19 cellular contexts compared by ENCODE assay signal in the genomic region with DNA sequence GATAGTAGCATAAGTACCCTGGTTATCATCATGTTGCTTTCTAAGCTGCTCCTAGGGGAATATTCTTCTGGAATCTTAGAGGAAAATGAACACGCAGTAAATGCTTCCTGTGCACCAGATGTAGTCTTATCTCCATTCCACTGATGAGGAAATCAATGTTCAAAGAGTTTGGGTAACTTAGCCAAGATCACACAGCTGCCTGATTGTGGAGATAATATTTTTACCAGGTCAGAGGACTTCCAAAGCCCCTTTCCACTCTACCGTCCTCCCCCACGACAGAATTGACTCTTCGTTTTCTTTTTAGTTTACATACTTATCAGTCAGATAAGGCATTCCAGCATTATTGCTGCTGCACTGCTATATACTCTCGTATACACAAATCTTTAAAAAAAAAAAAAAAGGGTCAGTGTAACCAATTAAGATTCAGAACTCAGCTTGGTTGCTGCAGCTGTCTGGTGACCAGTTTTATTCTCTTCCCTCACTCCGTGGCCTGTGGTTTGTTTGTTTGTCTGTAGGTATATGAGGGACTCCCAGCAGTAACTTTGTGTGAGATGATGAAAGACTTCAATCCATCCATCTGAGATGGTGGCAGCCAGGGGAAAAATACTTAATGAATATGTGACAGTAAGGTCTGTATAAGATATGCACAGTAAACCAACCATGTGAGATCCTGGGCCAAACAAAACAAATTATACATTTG.
A peak's percentile ranks its signal among the peaks of the same experiment; 100 is the strongest.
DNase-seq lines count a peak whose midpoint lies in the region; ATAC-seq, FAIRE-seq and TF ChIP-seq lines count a peak whose summit lies in the region.
"Had no signal": no experiment of that assay in that cellular context is flagged by ENCODE, and none has a peak within 500 bp of the region (broad histone marks: within the 10 kb centered on the region; RNA-seq: fewer than 3 reads in every experiment).

No MANE protein-coding gene starts in this region.

- H3K4me1 Mint-ChIP-seq in HFFc6 (ENCODE audit: low read depth), result peaks cover 55% of the 10 kb centered on the region
- H3K4me1 Mint-ChIP-seq: central memory CD8-positive, alpha-beta T cell had no signal

- H2AFZ ChIP-seq in endothelial cell of umbilical vein (ENCODE audit: low read depth, low read length), result no peak overlapping the region

- no peaks in the 10 kb centered on the region; the same call in 1 of the 2 replicates for H3K27me3 Mint-ChIP-seq in HFFc6 (ENCODE audit: insufficient read depth)
- H3K27me3 Mint-ChIP-seq: activated naive CD8-positive, alpha-beta T cell; central memory CD8-positive, alpha-beta T cell had no signal

- H3K27ac ChIP-seq in endothelial cell of umbilical vein (ENCODE audit: insufficient read depth, low read depth, low read length), result peak overlapping the region; percentile 98

- intact Hi-C loops in endothelial cell of umbilical vein (cut with micrococcal nuclease), result loop anchor here (1.0 to 2.0 kb wide), 2 partner anchors 8 to 115 kb away; no protein-coding TSS in a partner anchor

- no peaks in the 10 kb centered on the region for H3K27me3 ChIP-seq in endothelial cell of umbilical vein (ENCODE audit: control insufficient read depth in 2 of 2, insufficient read depth in 2 of 2, low read length in 2 of 2)

- dilution Hi-C loops in endothelial cell of umbilical vein (cut with MboI; ENCODE audit: extremely low pct_ligation_motif_present, low sequenced_read_pairs), result no loop called here

- H4K20me1 ChIP-seq in endothelial cell of umbilical vein (replicated peaks; ENCODE audit: control insufficient read depth, extremely low read depth, insufficient read depth, low read length), result no peaks in the 10 kb centered on the region

- no peaks in the 10 kb centered on the region for H3K9me1 ChIP-seq in endothelial cell of umbilical vein (replicated peaks; ENCODE audit: control insufficient read depth, extremely low read depth, insufficient read depth, low read length)

- peak; percentile 84 for FAIRE-seq in endothelial cell of umbilical vein (lab: Jason Lieb, UNC)
- FAIRE-seq: GM18507, kidney had no signal

- peaks cover 59% of the 10 kb centered on the region for H3K4me1 ChIP-seq in endothelial cell of umbilical vein (ENCODE audit: control insufficient read depth, extremely low read depth, insufficient read depth, low read length)

- H3K36me3 Mint-ChIP-seq in HFFc6 (ENCODE audit: low read depth), result no peaks in the 10 kb centered on the region

- no TSS peak for BruUV-seq in endothelial cell of umbilical vein (replicated peaks; lab: Mats Ljungman, UMichigan)

- no peak for TF ChIP-seq CTCF in HFFc6 (IDR thresholded peaks at IDR 0.05)
- no peak for TF ChIP-seq CTCF in endothelial cell of umbilical vein (IDR thresholded peaks at IDR 0.05; ENCODE audit: extremely low read depth in 1 of 2, insufficient read depth in 1 of 2, low read depth in 1 of 2, low read length in 2 of 2)

- no peaks in the 10 kb centered on the region for H3K36me3 ChIP-seq in endothelial cell of umbilical vein (ENCODE audit: control insufficient read depth in 2 of 2, extremely low read depth in 1 of 2, insufficient read depth in 2 of 2, low read length in 2 of 2)

- no peaks in the 10 kb centered on the region for H3K9me3 Mint-ChIP-seq in HFFc6
- H3K9me3 Mint-ChIP-seq: activated T-cell treated with anti-CD3 and anti-CD28 coated beads, Interleukin-2, amount 50 U/mL, for 4 hours; central memory CD8-positive, alpha-beta T cell had no signal

- in situ Hi-C loops in G401 (cut with HindIII; ENCODE audit: low sequenced_read_pairs), result no loop called here

- no peak for ATAC-seq in GM21825 (IDR thresholded peaks at IDR 0.05; ENCODE audit: unreplicated experiment)
- ATAC-seq: activated T-cell treated with anti-CD3 and anti-CD28 coated beads, Interleukin-2, amount 50 U/mL, for 4 hours had no signal

- no peak overlapping the region for H3K4me3 Mint-ChIP-seq in HFFc6
- H3K4me3 Mint-ChIP-seq: activated naive CD8-positive, alpha-beta T cell; activated T-cell treated with anti-CD3 and anti-CD28 coated beads, Interleukin-2, amount 50 U/mL, for 4 hours; central memory CD8-positive, alpha-beta T cell had no signal

- peak overlapping the region; percentile 19 for H3K9ac ChIP-seq in endothelial cell of umbilical vein (replicated peaks; ENCODE audit: extremely low read depth, insufficient read depth, low read length)

- CTCF ChIA-PET in endothelial cell of umbilical vein (lab: Charles Lee), result interaction anchor here (0.7 to 1.9 kb wide), 7 partner anchors 9 to 111 kb away, joined by 3 to 13 read pairs (median 5); no protein-coding TSS in a partner anchor

- POLR2A ChIA-PET in endothelial cell of umbilical vein (lab: Charles Lee), result no interaction called here

- peak overlapping the region in 1 of 3 experiments; percentile 18 for H3K4me3 ChIP-seq in endothelial cell of umbilical vein (replicated peaks in 1 of 3; ENCODE audit: insufficient read depth in 1 of 3, low read depth in 1 of 3, low read length in 3 of 3)

- H3K79me2 ChIP-seq in endothelial cell of umbilical vein (ENCODE audit: control insufficient read depth, insufficient read depth, low read length), result no peaks in the 10 kb centered on the region

- DNase-seq in HFFc6, result no peak
- DNase-seq in RPMI7951 (ENCODE audit: low read depth), result peak; percentile 16
- DNase-seq in endothelial cell of umbilical vein (ENCODE audit: low read depth, low spot score), result peak; percentile 91
- peak; percentile 75 for DNase-seq in pulmonary artery endothelial cell (ENCODE audit: low read depth, low spot score)
- no peak for DNase-seq in ecto neural progenitor cell (ENCODE audit: low spot score)
- no peak for DNase-seq in G401 (ENCODE audit: low spot score)
- DNase-seq: activated CD4-positive, alpha-beta T cell treated with anti-CD3 and anti-CD28 coated beads, Interleukin-2, amount 50 U/mL, for 48 hours; activated T-cell treated with anti-CD3 and anti-CD28 coated beads, Interleukin-2, amount 50 U/mL, for 4 hours; DMS 273 treated with DMSO at 0.1 percent for 48 hours; head of caudate nucleus; Karpas-422; kidney; NCI-H1694; NCI-H510A; stimulated activated CD4-positive, alpha-beta T cell treated with anti-CD3 and anti-CD28 coated beads, Interleukin-1b, Interleukin-23, amount 100 ng/mL, for 48 hours had no signal

- no peaks in the 10 kb centered on the region for H3K9me3 ChIP-seq in endothelial cell of umbilical vein (replicated peaks; ENCODE audit: control insufficient read depth, insufficient read depth, low read length)

- H3K27ac Mint-ChIP-seq in HFFc6, result 0 out of 2 replicates have a peak overlapping the region, but pooled peaks have one; percentile 4
- H3K27ac Mint-ChIP-seq: activated naive CD8-positive, alpha-beta T cell had no signal

- peak overlapping the region; percentile 78 for H3K4me2 ChIP-seq in endothelial cell of umbilical vein (ENCODE audit: insufficient read depth, low read length)

- TF ChIP-seq POLR2A in endothelial cell of umbilical vein (IDR thresholded peaks at IDR 0.05; ENCODE audit: low read depth, low read length), result peak; percentile 48

TF ChIP-seq in endothelial cell of umbilical vein, 7 proteins besides CTCF, POLR2A, EP300 and RAD21:
- no peak for TF ChIP-seq MYC (IDR thresholded peaks at IDR 0.05; ENCODE audit: low read depth, low read length)
- TF ChIP-seq, protein P1, sequence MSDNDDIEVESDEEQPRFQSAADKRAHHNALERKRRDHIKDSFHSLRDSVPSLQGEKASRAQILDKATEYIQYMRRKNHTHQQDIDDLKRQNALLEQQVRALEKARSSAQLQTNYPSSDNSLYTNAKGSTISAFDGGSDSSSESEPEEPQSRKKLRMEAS (IDR thresholded peaks at IDR 0.05; ENCODE audit: insufficient read depth, insufficient read length), result no peak
- peak; percentile 81 for TF ChIP-seq POLR2AphosphoS5 (IDR thresholded peaks at IDR 0.05; ENCODE audit: insufficient read depth, low read depth, low read length)
- TF ChIP-seq EZH2 (IDR thresholded peaks at IDR 0.05; ENCODE audit: borderline replicate concordance, low read depth, low read length, severe bottlenecking), result no peak
- TF ChIP-seq GATA2 (IDR thresholded peaks at IDR 0.05; ENCODE audit: insufficient read depth, insufficient read length, low read depth, low read length), result peak; percentile 99
- peak; percentile 12 for TF ChIP-seq FOS (IDR thresholded peaks at IDR 0.05; ENCODE audit: borderline replicate concordance, insufficient read depth, low read length)
- peak; percentile 35 for TF ChIP-seq JUN (IDR thresholded peaks at IDR 0.05; ENCODE audit: borderline replicate concordance, insufficient read depth, insufficient read length, low read depth)

Comparison
In these comparisons a context has a peak if more than half of its experiments do, and no peak if none do; other contexts are left out.
1. DNase-seq: peak in RPMI7951 (single experiment), endothelial cell of umbilical vein (single experiment) and pulmonary artery endothelial cell (single experiment); none in HFFc6 (single experiment), ecto neural progenitor cell (single experiment) and G401 (single experiment).